Comparison of ENCODE assay signal across 9 cellular contexts in genomic region chr22:42994276-42994916, GRCh38. TPM values are rescaled to one million over a fixed set of nuclear protein-coding genes. Genes with fewer than 3 reads are reported as not detected.
DNase-seq lines count a peak whose midpoint lies in the region; ATAC-seq and TF ChIP-seq lines count a peak whose summit lies in the region.
"Had no signal": no experiment of that assay in that cellular context is flagged by ENCODE, and none has a peak within 500 bp of the region (broad histone marks: within the 10 kb centered on the region; RNA-seq: fewer than 3 reads in every experiment).

No MANE protein-coding gene starts in this region.

- H3K4me1 Mint-ChIP-seq in activated naive CD4-positive, alpha-beta T cell treated with anti-CD3 and anti-CD28 coated beads for 36 hours (ENCODE audit: low read depth): peaks cover 43% of the 10 kb centered on the region

- no peak for TF ChIP-seq POLR2A in transverse colon (IDR thresholded peaks at IDR 0.05)

- no peaks in the 10 kb centered on the region for H3K9me3 Mint-ChIP-seq in activated naive CD4-positive, alpha-beta T cell treated with anti-CD3 and anti-CD28 coated beads for 36 hours

- TF ChIP-seq EP300 in transverse colon (IDR thresholded peaks at IDR 0.05; ENCODE audit: low read depth): no peak

- H3K36me3 Mint-ChIP-seq in activated naive CD4-positive, alpha-beta T cell treated with anti-CD3 and anti-CD28 coated beads for 36 hours (ENCODE audit: low read depth): peaks cover 3% of the 10 kb centered on the region

- no peaks in the 10 kb centered on the region for H3K27me3 Mint-ChIP-seq in activated naive CD4-positive, alpha-beta T cell treated with anti-CD3 and anti-CD28 coated beads for 36 hours (ENCODE audit: low read depth)
- H3K27me3 Mint-ChIP-seq: T-helper 17 cell had no signal

- intact Hi-C loops in Panc1 (cut with micrococcal nuclease; ENCODE audit: unreplicated experiment) (no loop called here), transverse colon (cut with DNase I; ENCODE audit: low total_unique reads) (loop anchor here (10.0 kb wide), 1 partner anchor 60 kb away; no protein-coding TSS in a partner anchor)
- intact Hi-C loops in activated naive CD4-positive, alpha-beta T cell treated with anti-CD3 and anti-CD28 coated beads for 36 hours (cut with micrococcal nuclease): loop anchor here (5.0 kb wide), 1 partner anchor 38 kb away; no protein-coding TSS in a partner anchor

- DNase-seq in Panc1 (ENCODE audit: low read depth, low spot score) (no peak), transverse colon (peak; percentile 32), cerebellum (ENCODE audit: low spot score) (no peak), NK-92 (lab: John Stamatoyannopoulos, UW; ENCODE audit: unreplicated experiment) (no peak)
- DNase-seq in activated naive CD4-positive, alpha-beta T cell treated with anti-CD3 and anti-CD28 coated beads for 36 hours: no peak
- DNase-seq: T-helper 17 cell had no signal

- CTCF ChIA-PET in Panc1 (lab: Charles Lee): no interaction called here
- CTCF ChIA-PET in activated naive CD4-positive, alpha-beta T cell treated with anti-CD3 and anti-CD28 coated beads for 36 hours (lab: Charles Lee): interaction anchor here (0.8 kb wide), 1 partner anchor 39 kb away, joined by 3 read pairs; no protein-coding TSS in a partner anchor

- TF ChIP-seq CTCF in Panc1 (IDR thresholded peaks at IDR 0.05): no peak
- TF ChIP-seq CTCF in transverse colon (IDR thresholded peaks at IDR 0.05): no peak

- in situ Hi-C loops in Panc1 (cut with HindIII; ENCODE audit: low pct_unique_long_range_greater_than_20kb, low sequenced_read_pairs): no loop called here
- in situ Hi-C loops in transverse colon (cut with MboI; ENCODE audit: low pct_ligation_motif_present in 1 of 4, low pct_unique_long_range_greater_than_20kb in 1 of 4, low sequenced_read_pairs in 3 of 4): no loop called here

- 68% methylated on average over 10 of the region's 12 CpGs; no CpG with 5 or more reads in 1 of the 2 donors for WGBS in transverse colon (ENCODE audit: low coverage in 1 of 2), 2 donors

- H3K27me3 ChIP-seq in Panc1 (ENCODE audit: control insufficient read depth, insufficient read depth, low read length) (no peaks in the 10 kb centered on the region), muscle layer of duodenum (ENCODE audit: low read depth, low read length) (no peaks in the 10 kb centered on the region), transverse colon (no peaks in the 10 kb centered on the region)

- no peak overlapping the region for H3K4me3 Mint-ChIP-seq in activated naive CD4-positive, alpha-beta T cell treated with anti-CD3 and anti-CD28 coated beads for 36 hours
- H3K4me3 Mint-ChIP-seq: T-helper 17 cell had no signal

- ATAC-seq in Panc1 (no peak), esophagus mucosa (peak; percentile 17), HG02571 (IDR thresholded peaks at IDR 0.05; ENCODE audit: unreplicated experiment) (no peak)

- POLR2A ChIA-PET in Panc1 (lab: Charles Lee): no interaction called here

- H3K4me1 ChIP-seq in Panc1 (ENCODE audit: control insufficient read depth, insufficient read depth, low read length) (peaks cover 25% of the 10 kb centered on the region), muscle layer of duodenum (ENCODE audit: control insufficient read depth in 1 of 2, insufficient read depth in 2 of 2, low read length in 2 of 2) (peaks cover 22 to 47% of the 10 kb centered on the region in 2 donors), transverse colon (peaks cover 37 to 92% (median 76%) of the 10 kb centered on the region in 4 donors)

- H3K27ac Mint-ChIP-seq in activated naive CD4-positive, alpha-beta T cell treated with anti-CD3 and anti-CD28 coated beads for 36 hours: no peak overlapping the region
- H3K27ac Mint-ChIP-seq: T-helper 17 cell had no signal

- H3K4me3 ChIP-seq in Panc1 (ENCODE audit: low read depth in 2 of 2, low read length in 2 of 2): no peak overlapping the region
- peak overlapping the region; percentile 55 to 57 for H3K4me3 ChIP-seq in muscle layer of duodenum (ENCODE audit: low read depth in 1 of 2, low read length in 2 of 2)
- peak overlapping the region in 3 of 4 donors; percentile 8 to 40 (median 17) for H3K4me3 ChIP-seq in transverse colon

- H3K27ac ChIP-seq in Panc1 (ENCODE audit: low read length) (peak overlapping the region; percentile 39; the same call in 1 of the 2 replicates), muscle layer of duodenum (ENCODE audit: low read length) (peak overlapping the region; percentile 89), transverse colon (peak overlapping the region; percentile 93 to 95 (median 94))

- BruUV-seq in Panc1 (replicated peaks; lab: Mats Ljungman, UMichigan): no TSS peak

- H3K9me3 ChIP-seq in Panc1 (ENCODE audit: control insufficient read depth, insufficient read depth, low read depth, low read length) (no peaks in the 10 kb centered on the region), muscle layer of duodenum (ENCODE audit: control insufficient read depth in 1 of 2, low read length in 2 of 2) (peaks cover 0 to 2% of the 10 kb centered on the region in 2 donors), transverse colon (no peaks in the 10 kb centered on the region)

- no peaks in the 10 kb centered on the region for H3K36me3 ChIP-seq in Panc1 (ENCODE audit: control insufficient read depth, insufficient read depth, low read length)
- no peaks in the 10 kb centered on the region for H3K36me3 ChIP-seq in muscle layer of duodenum (ENCODE audit: control insufficient read depth in 1 of 2, insufficient read depth in 2 of 2, low read length in 2 of 2)
- H3K36me3 ChIP-seq in transverse colon: no peaks in the 10 kb centered on the region

RNA-seq across cellular contexts. Expression of gene PACSIN2, which starts 20.6 kb away (rescaled TPM):
- total RNA-seq in Panc1 (2021; ENCODE audit: unreplicated experiment): 60.2 TPM
- polyA plus RNA-seq in Panc1 (2012; ENCODE audit: insufficient read length): 76.9 TPM
- total RNA-seq in esophagus mucosa: 29.7 TPM
- 100 to 1,000 TPM in 3 of 4 donors, 10 to 100 TPM in 1; 53.9 to 250 (median 198) TPM for total RNA-seq in transverse colon
- total RNA-seq in cerebellum: 24.5 TPM
- 10 to 100 TPM; 31.2 to 32.9 TPM for total RNA-seq in activated naive CD4-positive, alpha-beta T cell treated with anti-CD3 and anti-CD28 coated beads for 36 hours

Comparison
In these comparisons a context has a peak if more than half of its experiments do, and no peak if none do; other contexts are left out.
1. H3K27ac ChIP-seq: peak in every context shown above with its lines; median percentile 94 in transverse colon; 89 in muscle layer of duodenum; 39 in Panc1.
2. H3K4me3 ChIP-seq: peak in muscle layer of duodenum (2 of 2) and transverse colon (3 of 4); none in Panc1 (0 of 2).